Comparison of ENCODE assay signal across 1 cellular context in the genomic region with DNA sequence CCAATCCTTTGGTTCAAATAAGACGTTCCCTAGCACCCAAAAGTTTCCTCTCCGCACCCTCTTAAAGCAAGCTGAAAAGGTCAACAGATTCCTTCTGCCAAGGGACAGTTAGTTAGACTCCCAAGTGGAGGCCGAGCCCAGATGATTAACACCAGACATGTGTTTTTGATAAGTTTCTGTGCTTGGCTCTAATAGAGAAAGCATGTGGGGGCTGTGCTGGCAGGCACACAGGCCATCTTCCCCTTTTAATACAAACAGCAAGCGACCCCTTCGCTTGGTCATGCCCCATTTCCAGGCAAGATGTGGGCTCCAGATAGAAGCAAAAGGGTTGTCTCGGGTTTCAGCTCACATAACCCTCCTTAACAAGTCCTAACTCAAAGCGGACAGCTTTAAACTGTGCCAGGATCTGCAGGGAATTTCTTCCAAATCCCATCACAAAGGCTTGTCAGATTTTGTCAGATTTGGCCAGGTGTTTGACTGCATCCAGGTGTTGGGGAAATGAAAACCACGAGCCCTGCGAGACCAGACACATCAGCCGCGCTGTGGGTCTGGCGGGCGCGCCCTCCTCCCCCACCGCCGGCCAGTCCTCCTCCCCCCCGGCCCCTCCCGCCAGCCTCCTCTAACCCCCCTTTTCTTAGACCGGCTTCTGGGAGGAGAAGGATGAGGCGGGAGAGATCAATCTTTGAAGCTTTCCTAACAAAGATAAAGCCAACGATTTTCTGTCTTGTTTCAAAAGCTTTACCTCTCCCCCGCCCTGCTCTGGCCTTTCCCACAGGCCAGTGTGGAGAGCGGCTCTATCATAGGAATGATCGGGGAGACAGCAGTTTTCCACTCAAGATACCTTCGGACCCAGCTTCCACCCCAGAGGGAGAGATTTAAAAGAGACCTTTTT.
A peak's percentile ranks its signal among the peaks of the same experiment; 100 is the strongest.
TF ChIP-seq lines count a peak whose summit lies in the region.

No MANE protein-coding gene starts in this region.

TF ChIP-seq in HEK293, 187 proteins besides CTCF, POLR2A, EP300 and RAD21 (continued from another document and continues in another):
- TF ChIP-seq ZIC2 (tag by site-specific recombination; IDR thresholded peaks at IDR 0.05) (0 out of 2 replicates have a peak, but pooled peaks have one; percentile 4), ZNF530 (tag by site-specific recombination; IDR thresholded peaks at IDR 0.05; ENCODE audit: low read depth) (no peak), ZNF654 (tag by site-specific recombination; IDR thresholded peaks at IDR 0.05; ENCODE audit: low read depth) (no peak), ZNF23 (tag by site-specific recombination; IDR thresholded peaks at IDR 0.05; ENCODE audit: borderline replicate concordance) (no peak), ZNF302 (tag by site-specific recombination; IDR thresholded peaks at IDR 0.05; ENCODE audit: low read depth) (no peak), OSR2 (tag by site-specific recombination; IDR thresholded peaks at IDR 0.05) (peak; percentile 65), ZNF514 (tag by site-specific recombination; IDR thresholded peaks at IDR 0.05) (no peak), ZNF76 (tag by site-specific recombination; IDR thresholded peaks at IDR 0.05; ENCODE audit: borderline replicate concordance, low read depth) (peak; percentile 44; the same call in 1 of the 2 replicates), SP7 (tag by site-specific recombination; IDR thresholded peaks at IDR 0.05) (peak; percentile 95), ZNF19 (tag by site-specific recombination; IDR thresholded peaks at IDR 0.05; ENCODE audit: low read depth) (no peak), ZFHX2 (tag by site-specific recombination; conservative IDR thresholded peaks at IDR 0.05) (no peak), ZNF670 (tag by site-specific recombination; IDR thresholded peaks at IDR 0.05; ENCODE audit: low read depth) (no peak), ZNF174 (tag by site-specific recombination; IDR thresholded peaks at IDR 0.05) (no peak), SP3 (tag by site-specific recombination; IDR thresholded peaks at IDR 0.05) (no peak), BCL11B (tag by site-specific recombination; IDR thresholded peaks at IDR 0.05; ENCODE audit: low read depth) (0 out of 2 replicates have a peak, but pooled peaks have one; percentile 18), ZNF394 (tag by site-specific recombination; IDR thresholded peaks at IDR 0.05; ENCODE audit: borderline replicate concordance) (peak; percentile 39; the same call in 1 of the 2 replicates), GLI2 (tag by site-specific recombination; IDR thresholded peaks at IDR 0.05; ENCODE audit: borderline replicate concordance, low read depth) (no peak), ZBTB20 (tag by site-specific recombination; IDR thresholded peaks at IDR 0.05) (peak; percentile 54), ZNF521 (tag by site-specific recombination; IDR thresholded peaks at IDR 0.05) (no peak), ZNF747 (tag by site-specific recombination; IDR thresholded peaks at IDR 0.05) (no peak), ZFP37 (tag by site-specific recombination; IDR thresholded peaks at IDR 0.05) (peak; percentile 55; the same call in 1 of the 2 replicates), ZNF404 (tag by site-specific recombination; IDR thresholded peaks at IDR 0.05) (no peak), ZNF433 (tag by site-specific recombination; IDR thresholded peaks at IDR 0.05; ENCODE audit: low read depth) (no peak), TRIM28 (IDR thresholded peaks at IDR 0.05; ENCODE audit: borderline replicate concordance, low read length) (no peak), ZNF391 (tag by site-specific recombination; IDR thresholded peaks at IDR 0.05; ENCODE audit: borderline replicate concordance, low read depth) (no peak; the same call in 1 of the 2 replicates), SCRT1 (tag by site-specific recombination; IDR thresholded peaks at IDR 0.05; ENCODE audit: borderline replicate concordance) (no peak), REPIN1 (tag by site-specific recombination; IDR thresholded peaks at IDR 0.05; ENCODE audit: low read depth) (no peak), ZNF2 (tag by site-specific recombination; IDR thresholded peaks at IDR 0.05) (no peak; the same call in 1 of the 2 replicates), ZNF16 (tag by site-specific recombination; IDR thresholded peaks at IDR 0.05; ENCODE audit: low read depth) (no peak; the same call in 1 of the 2 replicates), ZNF548 (tag by site-specific recombination; IDR thresholded peaks at IDR 0.05) (no peak), ZFP3 (tag by site-specific recombination; IDR thresholded peaks at IDR 0.05; ENCODE audit: low read depth) (no peak), KLF10 (tag by site-specific recombination; IDR thresholded peaks at IDR 0.05) (peak; percentile 51), KLF7 (tag by site-specific recombination; IDR thresholded peaks at IDR 0.05; ENCODE audit: borderline replicate concordance) (peak; percentile 62; the same call in 1 of the 2 replicates), ZNF311 (tag by site-specific recombination; IDR thresholded peaks at IDR 0.05; ENCODE audit: borderline replicate concordance) (no peak), SCRT2 (tag by site-specific recombination; IDR thresholded peaks at IDR 0.05) (no peak)
- TF ChIP-seq, protein P1, sequence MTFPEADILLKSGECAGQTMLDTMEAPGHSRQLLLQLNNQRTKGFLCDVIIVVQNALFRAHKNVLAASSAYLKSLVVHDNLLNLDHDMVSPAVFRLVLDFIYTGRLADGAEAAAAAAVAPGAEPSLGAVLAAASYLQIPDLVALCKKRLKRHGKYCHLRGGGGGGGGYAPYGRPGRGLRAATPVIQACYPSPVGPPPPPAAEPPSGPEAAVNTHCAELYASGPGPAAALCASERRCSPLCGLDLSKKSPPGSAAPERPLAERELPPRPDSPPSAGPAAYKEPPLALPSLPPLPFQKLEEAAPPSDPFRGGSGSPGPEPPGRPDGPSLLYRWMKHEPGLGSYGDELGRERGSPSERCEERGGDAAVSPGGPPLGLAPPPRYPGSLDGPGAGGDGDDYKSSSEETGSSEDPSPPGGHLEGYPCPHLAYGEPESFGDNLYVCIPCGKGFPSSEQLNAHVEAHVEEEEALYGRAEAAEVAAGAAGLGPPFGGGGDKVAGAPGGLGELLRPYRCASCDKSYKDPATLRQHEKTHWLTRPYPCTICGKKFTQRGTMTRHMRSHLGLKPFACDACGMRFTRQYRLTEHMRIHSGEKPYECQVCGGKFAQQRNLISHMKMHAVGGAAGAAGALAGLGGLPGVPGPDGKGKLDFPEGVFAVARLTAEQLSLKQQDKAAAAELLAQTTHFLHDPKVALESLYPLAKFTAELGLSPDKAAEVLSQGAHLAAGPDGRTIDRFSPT (tag by site-specific recombination; IDR thresholded peaks at IDR 0.05), result peak; percentile 77; the same call in 1 of the 2 replicates
- TF ChIP-seq, protein P2, sequence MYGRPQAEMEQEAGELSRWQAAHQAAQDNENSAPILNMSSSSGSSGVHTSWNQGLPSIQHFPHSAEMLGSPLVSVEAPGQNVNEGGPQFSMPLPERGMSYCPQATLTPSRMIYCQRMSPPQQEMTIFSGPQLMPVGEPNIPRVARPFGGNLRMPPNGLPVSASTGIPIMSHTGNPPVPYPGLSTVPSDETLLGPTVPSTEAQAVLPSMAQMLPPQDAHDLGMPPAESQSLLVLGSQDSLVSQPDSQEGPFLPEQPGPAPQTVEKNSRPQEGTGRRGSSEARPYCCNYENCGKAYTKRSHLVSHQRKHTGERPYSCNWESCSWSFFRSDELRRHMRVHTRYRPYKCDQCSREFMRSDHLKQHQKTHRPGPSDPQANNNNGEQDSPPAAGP (tag by site-specific recombination; IDR thresholded peaks at IDR 0.05), result peak; percentile 98
- TF ChIP-seq, protein P3, sequence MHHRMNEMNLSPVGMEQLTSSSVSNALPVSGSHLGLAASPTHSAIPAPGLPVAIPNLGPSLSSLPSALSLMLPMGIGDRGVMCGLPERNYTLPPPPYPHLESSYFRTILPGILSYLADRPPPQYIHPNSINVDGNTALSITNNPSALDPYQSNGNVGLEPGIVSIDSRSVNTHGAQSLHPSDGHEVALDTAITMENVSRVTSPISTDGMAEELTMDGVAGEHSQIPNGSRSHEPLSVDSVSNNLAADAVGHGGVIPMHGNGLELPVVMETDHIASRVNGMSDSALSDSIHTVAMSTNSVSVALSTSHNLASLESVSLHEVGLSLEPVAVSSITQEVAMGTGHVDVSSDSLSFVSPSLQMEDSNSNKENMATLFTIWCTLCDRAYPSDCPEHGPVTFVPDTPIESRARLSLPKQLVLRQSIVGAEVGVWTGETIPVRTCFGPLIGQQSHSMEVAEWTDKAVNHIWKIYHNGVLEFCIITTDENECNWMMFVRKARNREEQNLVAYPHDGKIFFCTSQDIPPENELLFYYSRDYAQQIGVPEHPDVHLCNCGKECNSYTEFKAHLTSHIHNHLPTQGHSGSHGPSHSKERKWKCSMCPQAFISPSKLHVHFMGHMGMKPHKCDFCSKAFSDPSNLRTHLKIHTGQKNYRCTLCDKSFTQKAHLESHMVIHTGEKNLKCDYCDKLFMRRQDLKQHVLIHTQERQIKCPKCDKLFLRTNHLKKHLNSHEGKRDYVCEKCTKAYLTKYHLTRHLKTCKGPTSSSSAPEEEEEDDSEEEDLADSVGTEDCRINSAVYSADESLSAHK (tag by site-specific recombination; IDR thresholded peaks at IDR 0.05), result peak; percentile 93
- TF ChIP-seq, protein P4, sequence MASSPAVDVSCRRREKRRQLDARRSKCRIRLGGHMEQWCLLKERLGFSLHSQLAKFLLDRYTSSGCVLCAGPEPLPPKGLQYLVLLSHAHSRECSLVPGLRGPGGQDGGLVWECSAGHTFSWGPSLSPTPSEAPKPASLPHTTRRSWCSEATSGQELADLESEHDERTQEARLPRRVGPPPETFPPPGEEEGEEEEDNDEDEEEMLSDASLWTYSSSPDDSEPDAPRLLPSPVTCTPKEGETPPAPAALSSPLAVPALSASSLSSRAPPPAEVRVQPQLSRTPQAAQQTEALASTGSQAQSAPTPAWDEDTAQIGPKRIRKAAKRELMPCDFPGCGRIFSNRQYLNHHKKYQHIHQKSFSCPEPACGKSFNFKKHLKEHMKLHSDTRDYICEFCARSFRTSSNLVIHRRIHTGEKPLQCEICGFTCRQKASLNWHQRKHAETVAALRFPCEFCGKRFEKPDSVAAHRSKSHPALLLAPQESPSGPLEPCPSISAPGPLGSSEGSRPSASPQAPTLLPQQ (tag by site-specific recombination; IDR thresholded peaks at IDR 0.05), result peak; percentile 93
- TF ChIP-seq, protein P5, sequence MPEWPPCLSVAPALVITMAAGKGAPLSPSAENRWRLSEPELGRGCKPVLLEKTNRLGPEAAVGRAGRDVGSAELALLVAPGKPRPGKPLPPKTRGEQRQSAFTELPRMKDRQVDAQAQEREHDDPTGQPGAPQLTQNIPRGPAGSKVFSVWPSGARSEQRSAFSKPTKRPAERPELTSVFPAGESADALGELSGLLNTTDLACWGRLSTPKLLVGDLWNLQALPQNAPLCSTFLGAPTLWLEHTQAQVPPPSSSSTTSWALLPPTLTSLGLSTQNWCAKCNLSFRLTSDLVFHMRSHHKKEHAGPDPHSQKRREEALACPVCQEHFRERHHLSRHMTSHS (tag by site-specific recombination; IDR thresholded peaks at IDR 0.05), result no peak
- TF ChIP-seq, protein P6, sequence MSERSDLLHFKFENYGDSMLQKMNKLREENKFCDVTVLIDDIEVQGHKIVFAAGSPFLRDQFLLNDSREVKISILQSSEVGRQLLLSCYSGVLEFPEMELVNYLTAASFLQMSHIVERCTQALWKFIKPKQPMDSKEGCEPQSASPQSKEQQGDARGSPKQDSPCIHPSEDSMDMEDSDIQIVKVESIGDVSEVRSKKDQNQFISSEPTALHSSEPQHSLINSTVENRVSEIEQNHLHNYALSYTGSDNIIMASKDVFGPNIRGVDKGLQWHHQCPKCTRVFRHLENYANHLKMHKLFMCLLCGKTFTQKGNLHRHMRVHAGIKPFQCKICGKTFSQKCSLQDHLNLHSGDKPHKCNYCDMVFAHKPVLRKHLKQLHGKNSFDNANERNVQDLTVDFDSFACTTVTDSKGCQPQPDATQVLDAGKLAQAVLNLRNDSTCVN (tag by site-specific recombination; optimal IDR thresholded peaks at IDR 0.05), result peak; percentile 50
- TF ChIP-seq, protein P7, sequence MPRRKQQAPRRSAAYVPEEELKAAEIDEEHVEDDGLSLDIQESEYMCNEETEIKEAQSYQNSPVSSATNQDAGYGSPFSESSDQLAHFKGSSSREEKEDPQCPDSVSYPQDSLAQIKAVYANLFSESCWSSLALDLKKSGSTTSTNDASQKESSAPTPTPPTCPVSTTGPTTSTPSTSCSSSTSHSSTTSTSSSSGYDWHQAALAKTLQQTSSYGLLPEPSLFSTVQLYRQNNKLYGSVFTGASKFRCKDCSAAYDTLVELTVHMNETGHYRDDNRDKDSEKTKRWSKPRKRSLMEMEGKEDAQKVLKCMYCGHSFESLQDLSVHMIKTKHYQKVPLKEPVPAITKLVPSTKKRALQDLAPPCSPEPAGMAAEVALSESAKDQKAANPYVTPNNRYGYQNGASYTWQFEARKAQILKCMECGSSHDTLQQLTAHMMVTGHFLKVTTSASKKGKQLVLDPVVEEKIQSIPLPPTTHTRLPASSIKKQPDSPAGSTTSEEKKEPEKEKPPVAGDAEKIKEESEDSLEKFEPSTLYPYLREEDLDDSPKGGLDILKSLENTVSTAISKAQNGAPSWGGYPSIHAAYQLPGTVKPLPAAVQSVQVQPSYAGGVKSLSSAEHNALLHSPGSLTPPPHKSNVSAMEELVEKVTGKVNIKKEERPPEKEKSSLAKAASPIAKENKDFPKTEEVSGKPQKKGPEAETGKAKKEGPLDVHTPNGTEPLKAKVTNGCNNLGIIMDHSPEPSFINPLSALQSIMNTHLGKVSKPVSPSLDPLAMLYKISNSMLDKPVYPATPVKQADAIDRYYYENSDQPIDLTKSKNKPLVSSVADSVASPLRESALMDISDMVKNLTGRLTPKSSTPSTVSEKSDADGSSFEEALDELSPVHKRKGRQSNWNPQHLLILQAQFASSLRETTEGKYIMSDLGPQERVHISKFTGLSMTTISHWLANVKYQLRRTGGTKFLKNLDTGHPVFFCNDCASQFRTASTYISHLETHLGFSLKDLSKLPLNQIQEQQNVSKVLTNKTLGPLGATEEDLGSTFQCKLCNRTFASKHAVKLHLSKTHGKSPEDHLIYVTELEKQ (tag by site-specific recombination; IDR thresholded peaks at IDR 0.05; ENCODE audit: borderline replicate concordance), result peak; percentile 79; the same call in 1 of the 2 replicates
- TF ChIP-seq, protein P8, sequence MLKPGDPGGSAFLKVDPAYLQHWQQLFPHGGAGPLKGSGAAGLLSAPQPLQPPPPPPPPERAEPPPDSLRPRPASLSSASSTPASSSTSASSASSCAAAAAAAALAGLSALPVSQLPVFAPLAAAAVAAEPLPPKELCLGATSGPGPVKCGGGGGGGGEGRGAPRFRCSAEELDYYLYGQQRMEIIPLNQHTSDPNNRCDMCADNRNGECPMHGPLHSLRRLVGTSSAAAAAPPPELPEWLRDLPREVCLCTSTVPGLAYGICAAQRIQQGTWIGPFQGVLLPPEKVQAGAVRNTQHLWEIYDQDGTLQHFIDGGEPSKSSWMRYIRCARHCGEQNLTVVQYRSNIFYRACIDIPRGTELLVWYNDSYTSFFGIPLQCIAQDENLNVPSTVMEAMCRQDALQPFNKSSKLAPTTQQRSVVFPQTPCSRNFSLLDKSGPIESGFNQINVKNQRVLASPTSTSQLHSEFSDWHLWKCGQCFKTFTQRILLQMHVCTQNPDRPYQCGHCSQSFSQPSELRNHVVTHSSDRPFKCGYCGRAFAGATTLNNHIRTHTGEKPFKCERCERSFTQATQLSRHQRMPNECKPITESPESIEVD (tag by site-specific recombination; IDR thresholded peaks at IDR 0.05), result peak; percentile 67
- TF ChIP-seq, protein P9, sequence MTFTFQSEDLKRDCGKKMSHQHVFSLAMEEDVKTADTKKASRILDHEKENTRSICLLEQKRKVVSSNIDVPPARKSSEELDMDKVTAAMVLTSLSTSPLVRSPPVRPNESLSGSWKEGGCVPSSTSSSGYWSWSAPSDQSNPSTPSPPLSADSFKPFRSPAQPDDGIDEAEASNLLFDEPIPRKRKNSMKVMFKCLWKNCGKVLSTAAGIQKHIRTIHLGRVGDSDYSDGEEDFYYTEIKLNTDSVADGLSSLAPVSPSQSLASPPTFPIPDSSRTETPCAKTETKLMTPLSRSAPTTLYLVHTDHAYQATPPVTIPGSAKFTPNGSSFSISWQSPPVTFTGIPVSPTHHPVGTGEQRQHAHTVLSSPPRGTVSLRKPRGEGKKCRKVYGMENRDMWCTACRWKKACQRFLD (tag by site-specific recombination; IDR thresholded peaks at IDR 0.05), result no peak
